ENCODE assay signal across 25 cellular contexts in the genomic region with DNA sequence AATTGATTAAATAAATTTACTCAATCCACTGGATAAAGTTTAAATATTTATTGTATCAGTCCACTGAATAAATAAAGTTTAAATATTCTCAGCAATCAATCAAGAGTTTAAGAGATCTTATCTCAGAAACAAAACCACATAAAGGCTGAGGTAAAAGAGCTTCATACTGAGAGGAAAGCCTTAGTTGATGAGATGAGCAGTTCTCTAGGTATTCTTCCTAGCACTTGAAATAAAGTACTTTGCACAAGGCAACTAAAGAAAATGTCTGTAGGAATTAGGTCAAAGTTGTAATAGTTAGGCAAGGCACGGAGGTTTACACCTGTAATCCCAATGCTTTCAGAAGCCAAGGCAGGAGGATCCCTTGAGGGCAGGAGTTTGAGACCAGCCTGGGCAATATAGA.
"Had no signal": no experiment of that assay in that cellular context is flagged by ENCODE, and none has a peak within 500 bp of the region (broad histone marks: within the 10 kb centered on the region; RNA-seq: fewer than 3 reads in every experiment).

No MANE protein-coding gene starts in this region.

- ATAC-seq: activated naive CD4-positive, alpha-beta T cell treated with anti-CD3 and anti-CD28 coated beads, Interleukin-2, amount 50 U/mL, for 72 hours; left colon; naive thymus-derived CD8-positive, alpha-beta T cell; stimulated activated effector memory CD8-positive, alpha-beta T cell treated with anti-CD3 and anti-CD28 coated beads, Interleukin-12 subunit alpha, Interleukin-12 subunit beta, amount 100 ng/mL, for 72 hours had no signal

- H3K4me3 ChIP-seq: adrenal gland, breast epithelium, lower lobe of right lung, pancreas, right lobe of liver, thoracic aorta had no signal

- H3K36me3 Mint-ChIP-seq: activated naive CD4-positive, alpha-beta T cell treated with anti-CD3 and anti-CD28 coated beads, Interleukin-2, amount 50 U/mL, for 72 hours; naive thymus-derived CD8-positive, alpha-beta T cell; stimulated activated effector memory CD8-positive, alpha-beta T cell treated with anti-CD3 and anti-CD28 coated beads, Interleukin-12 subunit alpha, Interleukin-12 subunit beta, amount 100 ng/mL, for 72 hours had no signal

- H3K4me1 Mint-ChIP-seq: stimulated activated effector memory CD8-positive, alpha-beta T cell treated with anti-CD3 and anti-CD28 coated beads, Interleukin-12 subunit alpha, Interleukin-12 subunit beta, amount 100 ng/mL, for 72 hours had no signal

- H3K27ac ChIP-seq: adrenal gland, lower lobe of right lung, neutrophil, pancreas, thoracic aorta had no signal

- H3K27me3 ChIP-seq: adrenal gland, breast epithelium, neutrophil, pancreas, right lobe of liver had no signal

- H3K36me3 ChIP-seq: adrenal gland, breast epithelium, lower lobe of right lung, neutrophil, pancreas, right lobe of liver, thoracic aorta had no signal

- DNase-seq: activated CD4-positive, alpha-beta T cell treated with anti-CD3 and anti-CD28 coated beads for 1 hour; activated gamma-delta T cell treated with Interleukin-2 at 50 U/mL for 16 hours; activated T-cell treated with anti-CD3 and anti-CD28 coated beads for 4 hours; cerebellar nuclear complex; cortex of kidney; hypothalamus; islet precursor cell; left colon; lower lobe of right lung; naive thymus-derived CD8-positive, alpha-beta T cell; pancreas; right lobe of liver; small intestine; stimulated activated CD4-positive, alpha-beta T cell treated with anti-CD3 and anti-CD28 coated beads, Interleukin-4, amount 100 ng/mL, for 24 hours had no signal

- H3K9me3 ChIP-seq: adrenal gland, breast epithelium, lower lobe of right lung, neutrophil, pancreas, right lobe of liver, thoracic aorta had no signal

- H3K4me1 ChIP-seq: adrenal gland, lower lobe of right lung, pancreas had no signal

- FAIRE-seq: astrocyte, endometrium, frontal cortex, pancreas, small intestine, urothelium cell line had no signal

- H3K27ac Mint-ChIP-seq: activated naive CD4-positive, alpha-beta T cell treated with anti-CD3 and anti-CD28 coated beads, Interleukin-2, amount 50 U/mL, for 72 hours; activated T-helper 1 cell treated with anti-CD3 and anti-CD28 coated beads, Interleukin-12 subunit alpha, Interleukin-12 subunit beta, Interleukin-2, Interleukin-4 antibody, amounts not matched to agents 30 ng/mL and 10 ng/mL and 1 ng/mL, durations not matched to agents 14 hours and 24 hours and 36 hours; naive thymus-derived CD8-positive, alpha-beta T cell; stimulated activated effector memory CD8-positive, alpha-beta T cell treated with anti-CD3 and anti-CD28 coated beads, Interleukin-12 subunit alpha, Interleukin-12 subunit beta, amount 100 ng/mL, for 72 hours had no signal

- H3K4me3 Mint-ChIP-seq: activated T-helper 1 cell treated with anti-CD3 and anti-CD28 coated beads, Interleukin-12 subunit alpha, Interleukin-12 subunit beta, Interleukin-2, Interleukin-4 antibody, amounts not matched to agents 30 ng/mL and 10 ng/mL and 1 ng/mL, durations not matched to agents 14 hours and 24 hours and 36 hours; naive thymus-derived CD8-positive, alpha-beta T cell; stimulated activated effector memory CD8-positive, alpha-beta T cell treated with anti-CD3 and anti-CD28 coated beads, Interleukin-12 subunit alpha, Interleukin-12 subunit beta, amount 100 ng/mL, for 72 hours had no signal

- H3K9me3 Mint-ChIP-seq: activated T-helper 1 cell treated with anti-CD3 and anti-CD28 coated beads, Interleukin-12 subunit alpha, Interleukin-12 subunit beta, Interleukin-2, Interleukin-4 antibody, amounts not matched to agents 30 ng/mL and 10 ng/mL and 1 ng/mL, durations not matched to agents 14 hours and 24 hours and 36 hours; stimulated activated effector memory CD8-positive, alpha-beta T cell treated with anti-CD3 and anti-CD28 coated beads, Interleukin-12 subunit alpha, Interleukin-12 subunit beta, amount 100 ng/mL, for 72 hours had no signal
